ENCODE assay signal across 1 cellular context in the genomic region with DNA sequence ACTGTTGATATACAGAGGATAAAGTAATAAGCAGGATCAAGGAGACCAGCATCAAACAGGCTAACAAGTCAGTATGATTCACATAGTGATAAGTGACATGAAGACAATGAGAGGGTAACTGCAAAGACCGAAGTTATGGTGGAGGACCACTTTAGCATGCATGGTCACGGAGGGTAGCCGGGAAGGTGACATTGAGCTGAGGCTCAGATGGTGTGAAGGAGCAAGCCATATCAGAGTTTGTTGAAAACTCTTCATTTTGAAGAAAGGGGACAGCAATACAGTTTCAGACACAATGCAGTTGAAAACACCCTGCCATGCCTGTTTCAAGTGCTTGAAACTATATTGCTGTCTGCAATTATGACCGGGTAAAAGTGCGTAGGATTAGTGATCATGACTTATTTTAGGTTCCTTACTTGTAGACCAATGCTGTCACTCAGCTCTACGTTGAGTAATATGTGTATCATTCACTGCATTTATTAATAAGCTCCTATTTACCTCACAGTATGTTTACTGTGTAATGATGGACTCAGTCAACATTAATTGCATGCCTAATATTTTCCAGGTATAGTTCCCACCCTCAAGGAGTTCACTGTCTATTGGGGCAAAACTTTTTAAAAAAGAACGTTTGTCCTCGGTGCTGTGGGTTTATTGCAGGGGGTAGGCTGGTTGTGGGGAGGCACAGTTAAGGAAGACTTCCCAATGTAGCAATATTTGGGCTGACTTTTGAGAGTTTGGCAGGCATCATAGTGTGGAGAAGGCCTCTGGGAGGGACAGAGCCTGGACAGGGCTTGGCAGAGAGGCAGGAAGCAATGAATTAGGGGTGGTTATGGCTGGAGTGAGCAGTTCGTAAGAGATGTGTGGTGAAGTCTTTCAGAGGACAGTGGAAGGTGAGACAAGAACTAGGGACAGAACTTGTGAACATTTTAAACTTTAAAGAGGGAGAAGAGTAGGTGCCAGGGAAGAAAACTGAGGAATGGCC.
TF ChIP-seq lines count a peak whose summit lies in the region.

No MANE protein-coding gene starts in this region.

TF ChIP-seq in WTC11, 78 proteins besides CTCF, POLR2A, EP300 and RAD21 (continued from another document):
- TF ChIP-seq, protein P1, sequence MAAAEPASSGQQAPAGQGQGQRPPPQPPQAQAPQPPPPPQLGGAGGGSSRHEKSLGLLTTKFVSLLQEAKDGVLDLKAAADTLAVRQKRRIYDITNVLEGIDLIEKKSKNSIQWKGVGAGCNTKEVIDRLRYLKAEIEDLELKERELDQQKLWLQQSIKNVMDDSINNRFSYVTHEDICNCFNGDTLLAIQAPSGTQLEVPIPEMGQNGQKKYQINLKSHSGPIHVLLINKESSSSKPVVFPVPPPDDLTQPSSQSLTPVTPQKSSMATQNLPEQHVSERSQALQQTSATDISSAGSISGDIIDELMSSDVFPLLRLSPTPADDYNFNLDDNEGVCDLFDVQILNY (CRISPR knock-in tag; IDR thresholded peaks at IDR 0.05): no peak
